Comparison of ENCODE assay signal across 14 cellular contexts in the genomic region with DNA sequence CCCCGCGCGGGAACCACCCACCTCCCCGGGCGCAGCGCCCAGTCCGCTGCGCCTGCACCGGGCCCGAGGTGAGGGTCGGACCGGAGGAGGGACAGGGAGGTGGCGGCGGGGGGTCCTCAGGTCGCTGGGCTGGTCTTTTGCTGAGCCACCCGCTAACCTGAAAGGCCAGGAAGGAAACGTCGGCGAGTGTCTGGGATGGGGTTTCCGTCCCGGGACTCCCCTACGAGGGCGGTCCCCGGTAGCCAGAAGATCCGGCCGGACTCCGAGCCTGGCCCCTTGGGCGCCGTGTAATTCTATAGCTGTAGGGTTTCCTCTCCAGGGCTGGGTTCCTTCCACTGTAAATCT. TPM values are rescaled to one million over a fixed set of nuclear protein-coding genes. Genes with fewer than 3 reads are reported as not detected.
DNase-seq lines count a peak whose midpoint lies in the region; ATAC-seq and TF ChIP-seq lines count a peak whose summit lies in the region.
"Had no signal": no experiment of that assay in that cellular context is flagged by ENCODE, and none has a peak within 500 bp of the region (broad histone marks: within the 10 kb centered on the region; RNA-seq: fewer than 3 reads in every experiment).

No MANE protein-coding gene starts in this region.

- H3K9me3 Mint-ChIP-seq in stimulated activated naive CD8-positive, alpha-beta T cell treated with anti-CD3 and anti-CD28 coated beads, Interleukin-15, amount 100 ng/mL, for 72 hours = no peaks in the 10 kb centered on the region
- H3K9me3 Mint-ChIP-seq: activated T-helper 1 cell treated with anti-CD3 and anti-CD28 coated beads, Interleukin-12 subunit alpha, Interleukin-12 subunit beta, Interleukin-2, Interleukin-4 antibody, amounts not matched to agents 30 ng/mL and 10 ng/mL and 1 ng/mL, durations not matched to agents 14 hours and 24 hours and 36 hours had no signal

- no peak for DNase-seq in stimulated activated naive CD8-positive, alpha-beta T cell treated with anti-CD3 and anti-CD28 coated beads, Interleukin-15, amount 100 ng/mL, for 72 hours
- no peak for DNase-seq in stimulated activated naive CD8-positive, alpha-beta T cell treated with anti-CD3 and anti-CD28 coated beads, Interleukin-15, Interleukin-2, amounts not matched to agents 100 U/mL and 50 U/mL, for 24 hours
- no peak for DNase-seq in esophagus squamous epithelium (lab: John Stamatoyannopoulos, UW)
- DNase-seq in osteoblast (ENCODE audit: insufficient read length, low spot score, missing footprints) = peak; percentile 75
- DNase-seq in vagina (ENCODE audit: extremely low spot score in 2 of 2) = no peak
- no peak for DNase-seq in DMS153 (lab: John Stamatoyannopoulos, UW)
- DNase-seq in DMS79 (lab: John Stamatoyannopoulos, UW) = no peak
- DNase-seq: CD4-positive, CD25-positive, alpha-beta regulatory T cell; head of caudate nucleus; NCI-H2029; OCI-M1; stimulated activated CD4-positive, alpha-beta T cell treated with anti-CD3 and anti-CD28 coated beads, Interleukin-4, amount 100 ng/mL, for 4 hours had no signal

- TF ChIP-seq CTCF in esophagus squamous epithelium (IDR thresholded peaks at IDR 0.05) (no peak), osteoblast (IDR thresholded peaks at IDR 0.05; ENCODE audit: extremely low read depth, low read depth, low read length) (no peak), vagina (IDR thresholded peaks at IDR 0.05) (no peak)

- no peak overlapping the region for H3K27ac Mint-ChIP-seq in stimulated activated naive CD8-positive, alpha-beta T cell treated with anti-CD3 and anti-CD28 coated beads, Interleukin-15, amount 100 ng/mL, for 72 hours
- H3K27ac Mint-ChIP-seq: activated T-helper 1 cell treated with anti-CD3 and anti-CD28 coated beads, Interleukin-12 subunit alpha, Interleukin-12 subunit beta, Interleukin-2, Interleukin-4 antibody, amounts not matched to agents 30 ng/mL and 10 ng/mL and 1 ng/mL, durations not matched to agents 14 hours and 24 hours and 36 hours; CD4-positive, CD25-positive, alpha-beta regulatory T cell had no signal

- H3K9me3 ChIP-seq in esophagus squamous epithelium (no peaks in the 10 kb centered on the region), osteoblast (ENCODE audit: low read depth, low read length) (no peaks in the 10 kb centered on the region), vagina (no peaks in the 10 kb centered on the region)

- WGBS in esophagus squamous epithelium, 2 donors = 35 to 58% methylated on average over 5 to 6 of the region's 29 CpGs

- H3K27ac ChIP-seq in esophagus squamous epithelium (peak overlapping the region; percentile 79 to 91 (median 84)), osteoblast (ENCODE audit: low read depth, low read length) (no peak overlapping the region), vagina (peak overlapping the region; percentile 83)

- H3K4me2 ChIP-seq in osteoblast (ENCODE audit: insufficient read depth, low read length) = no peak overlapping the region

- intact Hi-C loops in esophagus squamous epithelium (cut with DNase I) = no loop called here
- intact Hi-C loops in vagina (cut with DNase I) = loop anchor here (5.0 kb wide), 1 partner anchor 397 kb away; no protein-coding TSS in a partner anchor

- H3K36me3 ChIP-seq in esophagus squamous epithelium = peaks cover 0 to 14% (median 0%) of the 10 kb centered on the region in 3 donors
- H3K36me3 ChIP-seq in osteoblast (ENCODE audit: insufficient read depth, low read length) = peaks cover 57% of the 10 kb centered on the region
- H3K36me3 ChIP-seq in vagina = no peaks in the 10 kb centered on the region

- TF ChIP-seq POLR2A in esophagus squamous epithelium (IDR thresholded peaks at IDR 0.05) (no peak), vagina (IDR thresholded peaks at IDR 0.05) (no peak)

- peaks cover 35 to 94% (median 36%) of the 10 kb centered on the region in 3 donors for H3K4me1 ChIP-seq in esophagus squamous epithelium
- H3K4me1 ChIP-seq in osteoblast (ENCODE audit: insufficient read depth, low read length) = peaks cover 28% of the 10 kb centered on the region
- H3K4me1 ChIP-seq in vagina = peaks cover 51% of the 10 kb centered on the region

- H2AFZ ChIP-seq in osteoblast (ENCODE audit: low read length) = no peak overlapping the region

- H3K27me3 Mint-ChIP-seq in stimulated activated naive CD8-positive, alpha-beta T cell treated with anti-CD3 and anti-CD28 coated beads, Interleukin-15, amount 100 ng/mL, for 72 hours = peaks cover 89% of the 10 kb centered on the region

- H4K20me1 ChIP-seq in osteoblast (ENCODE audit: insufficient read depth, low read length) = peaks cover 25% of the 10 kb centered on the region

- H3K79me2 ChIP-seq in osteoblast (ENCODE audit: insufficient read depth, low read length) = peaks cover 84% of the 10 kb centered on the region

- peak overlapping the region; percentile 38 to 81 (median 53) for H3K4me3 ChIP-seq in esophagus squamous epithelium
- no peak overlapping the region for H3K4me3 ChIP-seq in osteoblast (ENCODE audit: insufficient read depth, low read length)
- peak overlapping the region; percentile 41 to 49 for H3K4me3 ChIP-seq in vagina

- peaks cover 21 to 100% (median 37%) of the 10 kb centered on the region in 4 donors for H3K27me3 ChIP-seq in esophagus squamous epithelium
- no peaks in the 10 kb centered on the region for H3K27me3 ChIP-seq in osteoblast (ENCODE audit: insufficient read depth, low read length)
- peaks cover 7% of the 10 kb centered on the region for H3K27me3 ChIP-seq in vagina

- peaks cover 63% of the 10 kb centered on the region for H3K4me1 Mint-ChIP-seq in stimulated activated naive CD8-positive, alpha-beta T cell treated with anti-CD3 and anti-CD28 coated beads, Interleukin-15, amount 100 ng/mL, for 72 hours

- no peak for ATAC-seq in stimulated activated naive CD8-positive, alpha-beta T cell treated with anti-CD3 and anti-CD28 coated beads, Interleukin-15, amount 100 ng/mL, for 72 hours
- ATAC-seq in stimulated activated naive CD8-positive, alpha-beta T cell treated with anti-CD3 and anti-CD28 coated beads, Interleukin-15, Interleukin-2, amounts not matched to agents 100 U/mL and 50 U/mL, for 24 hours = no peak
- ATAC-seq in GM18861 (IDR thresholded peaks at IDR 0.05; ENCODE audit: unreplicated experiment) = no peak

- peak overlapping the region; percentile 70 to 86 for H3K4me3 Mint-ChIP-seq in stimulated activated naive CD8-positive, alpha-beta T cell treated with anti-CD3 and anti-CD28 coated beads, Interleukin-15, amount 100 ng/mL, for 72 hours
- H3K4me3 Mint-ChIP-seq: activated T-helper 1 cell treated with anti-CD3 and anti-CD28 coated beads, Interleukin-12 subunit alpha, Interleukin-12 subunit beta, Interleukin-2, Interleukin-4 antibody, amounts not matched to agents 30 ng/mL and 10 ng/mL and 1 ng/mL, durations not matched to agents 14 hours and 24 hours and 36 hours had no signal

RNA-seq across cellular contexts. Expression of gene TBX2, which starts 5.0 kb away (rescaled TPM):
- 10 to 100 TPM in 1 of 4 donors, 1 to 10 TPM in 3; 2.2 to 13.4 (median 4.2) TPM for total RNA-seq in esophagus squamous epithelium
- total RNA-seq in osteoblast = 10.3 and 11.6 TPM in 2 replicates
- total RNA-seq in vagina = 9.8 TPM
- total RNA-seq: activated T-helper 1 cell treated with anti-CD3 and anti-CD28 coated beads, Interleukin-12 subunit alpha, Interleukin-12 subunit beta, Interleukin-2, Interleukin-4 antibody, amounts not matched to agents 30 ng/mL and 10 ng/mL and 1 ng/mL, durations not matched to agents 14 hours and 24 hours and 36 hours; CD4-positive, CD25-positive, alpha-beta regulatory T cell had no signal

RNA-seq across cellular contexts. Expression of gene TBX4, which starts 47.5 kb away (rescaled TPM):
- not detected for total RNA-seq in esophagus squamous epithelium
- total RNA-seq in osteoblast = 0.59 TPM in 1 of 2 replicates, not detected in the other
- not detected for total RNA-seq in vagina
- total RNA-seq: activated T-helper 1 cell treated with anti-CD3 and anti-CD28 coated beads, Interleukin-12 subunit alpha, Interleukin-12 subunit beta, Interleukin-2, Interleukin-4 antibody, amounts not matched to agents 30 ng/mL and 10 ng/mL and 1 ng/mL, durations not matched to agents 14 hours and 24 hours and 36 hours; CD4-positive, CD25-positive, alpha-beta regulatory T cell had no signal
